8 cellular contexts compared by ENCODE assay signal in genomic region chr7:140924019-140924820, GRCh38. TPM values are rescaled to one million over a fixed set of nuclear protein-coding genes. Genes with fewer than 3 reads are reported as not detected.
A peak's percentile ranks its signal among the peaks of the same experiment; 100 is the strongest.
DNase-seq lines count a peak whose midpoint lies in the region; ATAC-seq, FAIRE-seq and TF ChIP-seq lines count a peak whose summit lies in the region.

No MANE protein-coding gene starts in this region.

- FAIRE-seq in RCC 7860 (lab: Jason Lieb, UNC) = no peak

- H3K27me3 Mint-ChIP-seq in activated T-helper 17 cell treated with anti-CD3 and anti-CD28 coated beads, Interleukin-2, amount 50 U/mL, for 72 hours = no peaks in the 10 kb centered on the region

- ATAC-seq in GM21515 (IDR thresholded peaks at IDR 0.05; ENCODE audit: unreplicated experiment) = peak; percentile 82
- ATAC-seq in activated T-helper 17 cell treated with anti-CD3 and anti-CD28 coated beads, Interleukin-2, amount 50 U/mL, for 72 hours (replicated peaks) = peak; percentile 76

- TF ChIP-seq CTCF in fibroblast of the aortic adventitia (IDR thresholded peaks at IDR 0.05; ENCODE audit: insufficient read depth, low read length) = peak; percentile 64
- TF ChIP-seq CTCF in neural cell (IDR thresholded peaks at IDR 0.05; ENCODE audit: poor library complexity, severe bottlenecking) = peak; percentile 63
- TF ChIP-seq CTCF in stomach (IDR thresholded peaks at IDR 0.05) = peak in 3 of 7 experiments; percentile 30 to 42 (median 39)

- peak overlapping the region; percentile 92 for H3K27ac Mint-ChIP-seq in activated T-helper 17 cell treated with anti-CD3 and anti-CD28 coated beads, Interleukin-2, amount 50 U/mL, for 72 hours

- TF ChIP-seq POLR2A in stomach (IDR thresholded peaks at IDR 0.05) = no peak

- H3K4me3 Mint-ChIP-seq in activated T-helper 17 cell treated with anti-CD3 and anti-CD28 coated beads, Interleukin-2, amount 50 U/mL, for 72 hours = no peak overlapping the region

- peak overlapping the region; percentile 77 for H3K4me3 ChIP-seq in HUES64 (ENCODE audit: low read length)
- H3K4me3 ChIP-seq in fibroblast of the aortic adventitia (ENCODE audit: low read depth, low read length) = peak overlapping the region; percentile 82
- H3K4me3 ChIP-seq in neural cell (ENCODE audit: low read length) = peak overlapping the region; percentile 85
- H3K4me3 ChIP-seq in stomach = peak overlapping the region; percentile 85 to 97 (median 95)

- H3K9ac ChIP-seq in HUES64 (ENCODE audit: low read depth, low read length) (peak overlapping the region; percentile 98), neural cell (ENCODE audit: low read length) (peak overlapping the region; percentile 98)

- WGBS in HUES64 = under 1% methylated on average over 68 of the region's 69 CpGs
- 0 to 3% (median 0%) methylated on average over 16 to 69 of the region's 69 CpGs for WGBS in stomach, 5 donors

- intact Hi-C loops in stomach (cut with DNase I; ENCODE audit: low total_unique reads) = no loop called here

- no peak overlapping the region for H3K4me2 ChIP-seq in neural cell (ENCODE audit: low read length)

- no peaks in the 10 kb centered on the region for H4K20me1 ChIP-seq in neural cell (ENCODE audit: insufficient read depth)

- H2AFZ ChIP-seq in neural cell (ENCODE audit: low read depth, low read length) = peak overlapping the region; percentile 86

- H3K79me2 ChIP-seq in neural cell (replicated peaks; ENCODE audit: insufficient read depth, low read length) = peaks cover 52% of the 10 kb centered on the region

- H3K9me2 ChIP-seq in neural cell (ENCODE audit: insufficient read depth, low read length) = no peaks in the 10 kb centered on the region

- H3K27ac ChIP-seq in HUES64 (ENCODE audit: low read depth, low read length) = peak overlapping the region; percentile 97
- H3K27ac ChIP-seq in neural cell (ENCODE audit: low read length) = peak overlapping the region; percentile 92
- peak overlapping the region; percentile 96 to 100 (median 99) for H3K27ac ChIP-seq in stomach

- H3F3A ChIP-seq in neural cell (ENCODE audit: insufficient read depth, low read length, poor library complexity, severe bottlenecking) = no peaks in the 10 kb centered on the region

- H3K9me3 Mint-ChIP-seq in activated T-helper 17 cell treated with anti-CD3 and anti-CD28 coated beads, Interleukin-2, amount 50 U/mL, for 72 hours = no peaks in the 10 kb centered on the region

- TF ChIP-seq EP300 in neural cell (conservative IDR thresholded peaks at IDR 0.05; ENCODE audit: poor library complexity, severe bottlenecking) (peak; percentile 61), stomach (IDR thresholded peaks at IDR 0.05) (no peak)

- peaks cover 5% of the 10 kb centered on the region for H3K36me3 Mint-ChIP-seq in activated T-helper 17 cell treated with anti-CD3 and anti-CD28 coated beads, Interleukin-2, amount 50 U/mL, for 72 hours (ENCODE audit: low read depth)

- peaks cover 14% of the 10 kb centered on the region for H3K4me1 Mint-ChIP-seq in activated T-helper 17 cell treated with anti-CD3 and anti-CD28 coated beads, Interleukin-2, amount 50 U/mL, for 72 hours

- H3K36me3 ChIP-seq in HUES64 (ENCODE audit: insufficient read depth, low read length) = no peaks in the 10 kb centered on the region
- no peaks in the 10 kb centered on the region for H3K36me3 ChIP-seq in neural cell (ENCODE audit: insufficient read depth, low read length)
- no peaks in the 10 kb centered on the region for H3K36me3 ChIP-seq in stomach

- peak; percentile 28 for TF ChIP-seq RAD21 in neural cell (conservative IDR thresholded peaks at IDR 0.05)

- H3K9me3 ChIP-seq in HUES64 (ENCODE audit: insufficient read depth, low read depth, low read length) (no peaks in the 10 kb centered on the region), neural cell (ENCODE audit: low read length) (no peaks in the 10 kb centered on the region), stomach (no peaks in the 10 kb centered on the region)

- H3K4me1 ChIP-seq in HUES64 (ENCODE audit: insufficient read depth, low read length) (peaks cover 7% of the 10 kb centered on the region; the same call in 1 of the 2 replicates), stomach (peaks cover 17 to 47% (median 38%) of the 10 kb centered on the region in 4 donors)

- DNase-seq in DMS53 treated with DMSO at 0.1 percent for 48 hours (lab: John Stamatoyannopoulos, UW; ENCODE audit: unreplicated experiment) (peak; percentile 50), RCC 7860 (ENCODE audit: low spot score) (peak; percentile 59), fibroblast of the aortic adventitia (ENCODE audit: low read depth) (peak; percentile 58), stomach (peak; percentile 75)

- H3K27me3 ChIP-seq in HUES64 (ENCODE audit: insufficient read depth, low read length) (no peaks in the 10 kb centered on the region), neural cell (ENCODE audit: insufficient read depth, low read depth, low read length) (no peaks in the 10 kb centered on the region), stomach (no peaks in the 10 kb centered on the region)

TF ChIP-seq in neural cell, 6 proteins besides CTCF, POLR2A, EP300 and RAD21:
- TF ChIP-seq SMC3 (conservative IDR thresholded peaks at IDR 0.05; ENCODE audit: poor library complexity) (peak; percentile 48), TAF1 (IDR thresholded peaks at IDR 0.05; ENCODE audit: low read depth) (no peak), POLR2AphosphoS5 (IDR thresholded peaks at IDR 0.05) (peak; percentile 51), REST (IDR thresholded peaks at IDR 0.05; ENCODE audit: borderline replicate concordance) (peak; percentile 33), MXI1 (conservative IDR thresholded peaks at IDR 0.05; ENCODE audit: poor library complexity, severe bottlenecking) (peak; percentile 51), EZH2 (IDR thresholded peaks at IDR 0.05; ENCODE audit: borderline replicate concordance, insufficient read depth, low read length, poor library complexity, severe bottlenecking) (no peak)
TF ChIP-seq in neural cell: peak in this region for 4.

RNA-seq across cellular contexts. Expression of gene BRAF, which starts 0.5 kb away (rescaled TPM):
- 11.4 TPM for polyA plus RNA-seq in HUES64 (2013, experiment 1 of 2)
- polyA plus RNA-seq in HUES64 (2013, experiment 2 of 2) = 13.6 TPM
- total RNA-seq in activated T-helper 17 cell treated with anti-CD3 and anti-CD28 coated beads, Interleukin-2, amount 50 U/mL, for 72 hours = 10 to 100 TPM; 27.6 to 35.1 TPM
- total RNA-seq in fibroblast of the aortic adventitia (ENCODE audit: low replicate concordance) (29.9 and 38.7 TPM in 2 replicates), stomach (100 to 1,000 TPM in 1 of 5 donors, 10 to 100 TPM in 4; 24.0 to 105 (median 43.3) TPM)
- polyA plus RNA-seq in neural cell (28.6 and 31.7 TPM in 2 replicates), stomach (1 to 10 TPM; 3.9 to 6.9 (median 4.6) TPM)
- 149 and 154 TPM in 2 replicates for polyA minus RNA-seq in neural cell

Comparison
In these comparisons a context has a peak if more than half of its experiments do, and no peak if none do; other contexts are left out.
1. Peak in every context shown above with its lines: DNase-seq, ATAC-seq, H3K4me3 ChIP-seq and H3K27ac ChIP-seq.